In genomic region chr5:168372351-168372946, GRCh38 we compare ENCODE assay signal across 24 cellular contexts.
DNase-seq lines count a peak whose midpoint lies in the region; ATAC-seq and TF ChIP-seq lines count a peak whose summit lies in the region.
"Had no signal": no experiment of that assay in that cellular context is flagged by ENCODE, and none has a peak within 500 bp of the region (broad histone marks: within the 10 kb centered on the region; RNA-seq: fewer than 3 reads in every experiment).

No MANE protein-coding gene starts in this region.

- no peak for TF ChIP-seq POLR2A in Peyer's patch (IDR thresholded peaks at IDR 0.05)

- TF ChIP-seq CTCF in Peyer's patch (IDR thresholded peaks at IDR 0.05) = no peak

- no peak overlapping the region for H3K27ac ChIP-seq in Peyer's patch
- H3K27ac ChIP-seq: BLaER1, lower lobe of right lung, thoracic aorta had no signal

- H3K36me3 ChIP-seq in Peyer's patch = no peaks in the 10 kb centered on the region
- H3K36me3 ChIP-seq: BLaER1, lower lobe of right lung, thoracic aorta had no signal

- ATAC-seq in HG02623 (IDR thresholded peaks at IDR 0.05; ENCODE audit: unreplicated experiment) (peak; percentile 78), HG03354 (IDR thresholded peaks at IDR 0.05; ENCODE audit: poor library complexity, severe bottlenecking, unreplicated experiment) (peak; percentile 72)
- ATAC-seq in natural killer cell treated with Interleukin-12 subunit alpha and Interleukin-12 subunit beta and Interleukin-15 and Interleukin-18, amount 100 ng/mL, for 72 hours = no peak
- ATAC-seq: activated CD8-positive, alpha-beta T cell treated with anti-CD3 and anti-CD28 coated beads, Interleukin-2, amount 10 ng/mL, durations not matched to agents 7 days and 5 days; lower lobe of right lung had no signal

- H3K27me3 ChIP-seq in Peyer's patch = no peaks in the 10 kb centered on the region
- H3K27me3 ChIP-seq: BLaER1 had no signal

- peaks cover 0 to 7% of the 10 kb centered on the region in 2 donors for H3K27me3 Mint-ChIP-seq in natural killer cell treated with Interleukin-12 subunit alpha and Interleukin-12 subunit beta and Interleukin-15 and Interleukin-18, amount 100 ng/mL, for 72 hours

- H3K36me3 Mint-ChIP-seq in natural killer cell treated with Interleukin-12 subunit alpha and Interleukin-12 subunit beta and Interleukin-15 and Interleukin-18, amount 100 ng/mL, for 72 hours = no peaks in the 10 kb centered on the region
- H3K36me3 Mint-ChIP-seq: activated naive CD8-positive, alpha-beta T cell had no signal

- DNase-seq in activated CD8-positive, alpha-beta memory T cell treated with anti-CD3 and anti-CD28 coated beads for 24 hours = peak; percentile 15
- no peak for DNase-seq in activated CD8-positive, alpha-beta memory T cell treated with anti-CD3 and anti-CD28 coated beads, Interleukin-2, amount 50 U/mL, for 48 hours
- DNase-seq in natural killer cell treated with Interleukin-12 subunit alpha and Interleukin-12 subunit beta and Interleukin-15 and Interleukin-18, amount 100 ng/mL, for 72 hours (ENCODE audit: low spot score) = no peak
- DNase-seq in Peyer's patch (no peak), NCI-H526 (lab: John Stamatoyannopoulos, UW) (no peak), Kasumi-1 (lab: John Stamatoyannopoulos, UW) (no peak)
- DNase-seq: 8988T; activated CD4-positive, CD25-positive, alpha-beta regulatory T cell; activated CD8-positive, alpha-beta T cell treated with anti-CD3 and anti-CD28 coated beads, Interleukin-2, amount 10 ng/mL, durations not matched to agents 7 days and 5 days; DMS153; endodermal cell; IMR-90; lower lobe of right lung; MV-4-11; NCI-H2029; NCI-H446 treated with DMSO at 0.1 percent for 48 hours; occipital lobe; retina; T-helper 2 cell had no signal

- no peaks in the 10 kb centered on the region for H3K4me1 Mint-ChIP-seq in natural killer cell treated with Interleukin-12 subunit alpha and Interleukin-12 subunit beta and Interleukin-15 and Interleukin-18, amount 100 ng/mL, for 72 hours (ENCODE audit: low read depth in 2 of 2)

- H3K9me3 Mint-ChIP-seq in natural killer cell treated with Interleukin-12 subunit alpha and Interleukin-12 subunit beta and Interleukin-15 and Interleukin-18, amount 100 ng/mL, for 72 hours = no peaks in the 10 kb centered on the region
- H3K9me3 Mint-ChIP-seq: endodermal cell had no signal

- no peaks in the 10 kb centered on the region for H3K4me1 ChIP-seq in Peyer's patch
- H3K4me1 ChIP-seq: BLaER1, lower lobe of right lung had no signal

- no peak overlapping the region for H3K27ac Mint-ChIP-seq in natural killer cell treated with Interleukin-12 subunit alpha and Interleukin-12 subunit beta and Interleukin-15 and Interleukin-18, amount 100 ng/mL, for 72 hours
- H3K27ac Mint-ChIP-seq: activated CD8-positive, alpha-beta T cell treated with anti-CD3 and anti-CD28 coated beads, Interleukin-2, amount 10 ng/mL, durations not matched to agents 7 days and 5 days; activated naive CD8-positive, alpha-beta T cell; endodermal cell had no signal

- no peaks in the 10 kb centered on the region for H3K9me3 ChIP-seq in Peyer's patch
- H3K9me3 ChIP-seq: BLaER1, lower lobe of right lung, thoracic aorta had no signal

- H3K4me3 ChIP-seq in Peyer's patch = no peak overlapping the region
- H3K4me3 ChIP-seq: BLaER1, lower lobe of right lung, thoracic aorta had no signal

- no peak overlapping the region for H3K4me3 Mint-ChIP-seq in natural killer cell treated with Interleukin-12 subunit alpha and Interleukin-12 subunit beta and Interleukin-15 and Interleukin-18, amount 100 ng/mL, for 72 hours
- H3K4me3 Mint-ChIP-seq: activated CD8-positive, alpha-beta T cell treated with anti-CD3 and anti-CD28 coated beads, Interleukin-2, amount 10 ng/mL, durations not matched to agents 7 days and 5 days; activated naive CD8-positive, alpha-beta T cell; endodermal cell had no signal

Comparison
In these comparisons a context has a peak if more than half of its experiments do, and no peak if none do; other contexts are left out.
1. ATAC-seq: peak in HG02623 (single experiment) and HG03354 (single experiment); none in natural killer cell treated with Interleukin-12 subunit alpha and Interleukin-12 subunit beta and Interleukin-15 and Interleukin-18, amount 100 ng/mL, for 72 hours (0 of 2).